Comparison of ENCODE assay signal across 1 cellular context in the genomic region with DNA sequence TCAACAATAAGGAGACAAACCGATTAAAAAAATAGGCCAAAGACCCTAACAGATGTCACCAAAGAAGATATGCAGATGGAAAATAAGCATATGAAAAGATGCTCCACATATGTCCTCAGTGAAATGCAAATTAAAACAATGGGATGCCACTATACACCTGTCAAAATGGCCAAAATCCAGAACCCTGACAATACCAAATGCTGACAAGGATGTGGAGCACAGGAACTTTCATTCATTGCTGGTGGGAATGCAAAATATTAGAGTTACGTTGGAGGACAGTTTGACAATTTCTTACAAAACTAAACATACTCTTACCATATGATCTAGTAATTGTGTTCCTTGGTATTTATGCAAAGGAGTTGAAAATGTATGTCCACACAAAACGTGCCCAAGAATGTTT.
TF ChIP-seq lines count a peak whose summit lies in the region.

No MANE protein-coding gene starts in this region.

TF ChIP-seq in K562, 482 proteins besides CTCF, POLR2A, EP300 and RAD21 (continued from another document):
- peak; percentile 84 for TF ChIP-seq ZFP36 (IDR thresholded peaks at IDR 0.05; ENCODE audit: low read depth, low read length, partially characterized antibody)
- no peak for TF ChIP-seq CBFA2T2 (conservative IDR thresholded peaks at IDR 0.05)
- no peak for TF ChIP-seq ELF2 (CRISPR knock-in tag; IDR thresholded peaks at IDR 0.05)
- TF ChIP-seq, protein P1, sequence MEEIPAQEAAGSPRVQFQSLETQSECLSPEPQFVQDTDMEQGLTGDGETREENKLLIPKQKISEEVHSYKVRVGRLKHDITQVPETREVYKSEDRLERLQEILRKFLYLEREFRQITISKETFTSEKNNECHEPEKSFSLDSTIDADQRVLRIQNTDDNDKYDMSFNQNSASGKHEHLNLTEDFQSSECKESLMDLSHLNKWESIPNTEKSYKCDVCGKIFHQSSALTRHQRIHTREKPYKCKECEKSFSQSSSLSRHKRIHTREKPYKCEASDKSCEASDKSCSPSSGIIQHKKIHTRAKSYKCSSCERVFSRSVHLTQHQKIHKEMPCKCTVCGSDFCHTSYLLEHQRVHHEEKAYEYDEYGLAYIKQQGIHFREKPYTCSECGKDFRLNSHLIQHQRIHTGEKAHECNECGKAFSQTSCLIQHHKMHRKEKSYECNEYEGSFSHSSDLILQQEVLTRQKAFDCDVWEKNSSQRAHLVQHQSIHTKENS (CRISPR knock-in tag; IDR thresholded peaks at IDR 0.05) = no peak
- TF ChIP-seq, protein P2, sequence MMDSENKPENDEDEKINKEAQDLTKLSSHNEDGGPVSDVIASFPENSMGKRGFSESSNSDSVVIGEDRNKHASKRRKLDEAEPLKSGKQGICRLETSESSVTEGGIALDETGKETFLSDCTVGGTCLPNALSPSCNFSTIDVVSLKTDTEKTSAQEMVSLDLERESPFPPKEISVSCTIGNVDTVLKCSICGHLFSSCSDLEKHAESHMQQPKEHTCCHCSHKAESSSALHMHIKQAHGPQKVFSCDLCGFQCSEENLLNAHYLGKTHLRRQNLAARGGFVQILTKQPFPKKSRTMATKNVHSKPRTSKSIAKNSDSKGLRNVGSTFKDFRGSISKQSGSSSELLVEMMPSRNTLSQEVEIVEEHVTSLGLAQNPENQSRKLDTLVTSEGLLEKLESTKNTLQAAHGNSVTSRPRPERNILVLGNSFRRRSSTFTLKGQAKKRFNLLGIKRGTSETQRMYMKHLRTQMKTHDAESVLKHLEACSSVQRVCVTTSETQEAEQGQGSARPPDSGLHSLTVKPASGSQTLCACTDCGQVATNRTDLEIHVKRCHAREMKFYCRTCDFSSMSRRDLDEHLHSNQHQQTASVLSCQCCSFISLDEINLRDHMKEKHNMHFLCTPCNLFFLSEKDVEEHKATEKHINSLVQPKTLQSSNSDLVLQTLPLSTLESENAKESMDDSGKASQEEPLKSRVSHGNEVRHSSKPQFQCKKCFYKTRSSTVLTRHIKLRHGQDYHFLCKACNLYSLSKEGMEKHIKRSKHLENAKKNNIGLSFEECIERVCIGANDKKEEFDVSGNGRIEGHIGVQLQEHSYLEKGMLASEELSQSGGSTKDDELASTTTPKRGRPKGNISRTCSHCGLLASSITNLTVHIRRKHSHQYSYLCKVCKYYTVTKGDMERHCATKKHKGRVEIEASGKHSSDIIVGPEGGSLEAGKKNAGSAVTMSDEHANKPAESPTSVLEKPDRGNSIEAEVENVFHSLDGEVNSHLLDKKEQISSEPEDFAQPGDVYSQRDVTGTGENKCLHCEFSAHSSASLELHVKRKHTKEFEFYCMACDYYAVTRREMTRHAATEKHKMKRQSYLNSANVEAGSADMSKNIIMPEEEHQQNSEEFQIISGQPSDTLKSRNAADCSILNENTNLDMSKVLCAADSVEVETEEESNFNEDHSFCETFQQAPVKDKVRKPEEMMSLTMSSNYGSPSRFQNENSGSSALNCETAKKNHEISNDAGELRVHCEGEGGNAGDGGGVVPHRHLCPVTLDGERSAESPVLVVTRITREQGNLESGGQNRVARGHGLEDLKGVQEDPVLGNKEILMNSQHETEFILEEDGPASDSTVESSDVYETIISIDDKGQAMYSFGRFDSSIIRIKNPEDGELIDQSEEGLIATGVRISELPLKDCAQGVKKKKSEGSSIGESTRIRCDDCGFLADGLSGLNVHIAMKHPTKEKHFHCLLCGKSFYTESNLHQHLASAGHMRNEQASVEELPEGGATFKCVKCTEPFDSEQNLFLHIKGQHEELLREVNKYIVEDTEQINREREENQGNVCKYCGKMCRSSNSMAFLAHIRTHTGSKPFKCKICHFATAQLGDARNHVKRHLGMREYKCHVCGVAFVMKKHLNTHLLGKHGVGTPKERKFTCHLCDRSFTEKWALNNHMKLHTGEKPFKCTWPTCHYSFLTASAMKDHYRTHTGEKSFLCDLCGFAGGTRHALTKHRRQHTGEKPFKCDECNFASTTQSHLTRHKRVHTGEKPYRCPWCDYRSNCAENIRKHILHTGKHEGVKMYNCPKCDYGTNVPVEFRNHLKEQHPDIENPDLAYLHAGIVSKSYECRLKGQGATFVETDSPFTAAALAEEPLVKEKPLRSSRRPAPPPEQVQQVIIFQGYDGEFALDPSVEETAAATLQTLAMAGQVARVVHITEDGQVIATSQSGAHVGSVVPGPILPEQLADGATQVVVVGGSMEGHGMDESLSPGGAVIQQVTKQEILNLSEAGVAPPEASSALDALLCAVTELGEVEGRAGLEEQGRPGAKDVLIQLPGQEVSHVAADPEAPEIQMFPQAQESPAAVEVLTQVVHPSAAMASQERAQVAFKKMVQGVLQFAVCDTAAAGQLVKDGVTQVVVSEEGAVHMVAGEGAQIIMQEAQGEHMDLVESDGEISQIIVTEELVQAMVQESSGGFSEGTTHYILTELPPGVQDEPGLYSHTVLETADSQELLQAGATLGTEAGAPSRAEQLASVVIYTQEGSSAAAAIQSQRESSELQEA (IDR thresholded peaks at IDR 0.05; ENCODE audit: low read depth) = peak; percentile 60
- peak; percentile 84 for TF ChIP-seq RBM25 (IDR thresholded peaks at IDR 0.05; ENCODE audit: low read depth, low read length, severe bottlenecking)
- TF ChIP-seq HMGN3 (IDR thresholded peaks at IDR 0.05; ENCODE audit: borderline replicate concordance, extremely low read depth, insufficient read length, low read depth, low read length) = no peak
- TF ChIP-seq, protein P3, sequence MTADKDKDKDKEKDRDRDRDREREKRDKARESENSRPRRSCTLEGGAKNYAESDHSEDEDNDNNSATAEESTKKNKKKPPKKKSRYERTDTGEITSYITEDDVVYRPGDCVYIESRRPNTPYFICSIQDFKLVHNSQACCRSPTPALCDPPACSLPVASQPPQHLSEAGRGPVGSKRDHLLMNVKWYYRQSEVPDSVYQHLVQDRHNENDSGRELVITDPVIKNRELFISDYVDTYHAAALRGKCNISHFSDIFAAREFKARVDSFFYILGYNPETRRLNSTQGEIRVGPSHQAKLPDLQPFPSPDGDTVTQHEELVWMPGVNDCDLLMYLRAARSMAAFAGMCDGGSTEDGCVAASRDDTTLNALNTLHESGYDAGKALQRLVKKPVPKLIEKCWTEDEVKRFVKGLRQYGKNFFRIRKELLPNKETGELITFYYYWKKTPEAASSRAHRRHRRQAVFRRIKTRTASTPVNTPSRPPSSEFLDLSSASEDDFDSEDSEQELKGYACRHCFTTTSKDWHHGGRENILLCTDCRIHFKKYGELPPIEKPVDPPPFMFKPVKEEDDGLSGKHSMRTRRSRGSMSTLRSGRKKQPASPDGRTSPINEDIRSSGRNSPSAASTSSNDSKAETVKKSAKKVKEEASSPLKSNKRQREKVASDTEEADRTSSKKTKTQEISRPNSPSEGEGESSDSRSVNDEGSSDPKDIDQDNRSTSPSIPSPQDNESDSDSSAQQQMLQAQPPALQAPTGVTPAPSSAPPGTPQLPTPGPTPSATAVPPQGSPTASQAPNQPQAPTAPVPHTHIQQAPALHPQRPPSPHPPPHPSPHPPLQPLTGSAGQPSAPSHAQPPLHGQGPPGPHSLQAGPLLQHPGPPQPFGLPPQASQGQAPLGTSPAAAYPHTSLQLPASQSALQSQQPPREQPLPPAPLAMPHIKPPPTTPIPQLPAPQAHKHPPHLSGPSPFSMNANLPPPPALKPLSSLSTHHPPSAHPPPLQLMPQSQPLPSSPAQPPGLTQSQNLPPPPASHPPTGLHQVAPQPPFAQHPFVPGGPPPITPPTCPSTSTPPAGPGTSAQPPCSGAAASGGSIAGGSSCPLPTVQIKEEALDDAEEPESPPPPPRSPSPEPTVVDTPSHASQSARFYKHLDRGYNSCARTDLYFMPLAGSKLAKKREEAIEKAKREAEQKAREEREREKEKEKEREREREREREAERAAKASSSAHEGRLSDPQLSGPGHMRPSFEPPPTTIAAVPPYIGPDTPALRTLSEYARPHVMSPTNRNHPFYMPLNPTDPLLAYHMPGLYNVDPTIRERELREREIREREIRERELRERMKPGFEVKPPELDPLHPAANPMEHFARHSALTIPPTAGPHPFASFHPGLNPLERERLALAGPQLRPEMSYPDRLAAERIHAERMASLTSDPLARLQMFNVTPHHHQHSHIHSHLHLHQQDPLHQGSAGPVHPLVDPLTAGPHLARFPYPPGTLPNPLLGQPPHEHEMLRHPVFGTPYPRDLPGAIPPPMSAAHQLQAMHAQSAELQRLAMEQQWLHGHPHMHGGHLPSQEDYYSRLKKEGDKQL (CRISPR knock-in tag; IDR thresholded peaks at IDR 0.05; ENCODE audit: borderline replicate concordance) = no peak
- no peak for TF ChIP-seq HEY1 (CRISPR knock-in tag; IDR thresholded peaks at IDR 0.05; ENCODE audit: borderline replicate concordance)
